Comparison of ENCODE assay signal across 28 cellular contexts in genomic region chr6:14439419-14439818, GRCh38.
"Had no signal": no experiment of that assay in that cellular context is flagged by ENCODE, and none has a peak within 500 bp of the region (broad histone marks: within the 10 kb centered on the region; RNA-seq: fewer than 3 reads in every experiment).

No MANE protein-coding gene starts in this region.

- H3K4me2 ChIP-seq: SK-N-SH had no signal

- H3K4me1 ChIP-seq: breast epithelium, SJCRH30 had no signal

- H3K9me3 ChIP-seq: breast epithelium, MG63, Peyer's patch, SJCRH30, SK-N-SH had no signal

- H3K27ac ChIP-seq: breast epithelium, Peyer's patch, RWPE1, SJCRH30, VCaP had no signal

- H3K9ac ChIP-seq: SK-N-SH had no signal

- DNase-seq: activated CD4-positive, alpha-beta memory T cell treated with anti-CD3 and anti-CD28 coated beads for 36 hours; activated CD4-positive, alpha-beta T cell treated with anti-CD3 and anti-CD28 coated beads, Interleukin-2, amount 10 ng/mL, durations not matched to agents 7 days and 5 days; activated CD4-positive, CD25-positive, alpha-beta regulatory T cell; activated gamma-delta T cell treated with Interleukin-2 at 50 U/mL for 16 hours; activated T-cell treated with anti-CD3 and anti-CD28 coated beads for 4 hours; activated T-cell treated with anti-CD3 and anti-CD28 coated beads, Interleukin-2, amount 50 U/mL, for 72 hours; aorta; KBM-7; MG63; NCI-H1092 treated with DMSO at 0.1 percent for 48 hours; NCI-H1436; NCI-H1694 treated with DMSO at 0.1 percent for 48 hours; NCI-H2029 treated with DMSO at 0.1 percent for 48 hours; NCI-H345; NCI-H510A; NCI-H526 treated with DMSO at 0.1 percent for 48 hours; NK-92 treated with Interleukin-12 subunit alpha and Interleukin-12 subunit beta, amount 100 ng/mL, for 24 hours; Peyer's patch; Right ventricle myocardium superior; SJCRH30; SK-N-SH; T-helper 1 cell had no signal

- H3K4me3 ChIP-seq: breast epithelium, MG63, Peyer's patch, SJCRH30 had no signal

- H3K9me3 Mint-ChIP-seq: activated CD4-positive, alpha-beta memory T cell treated with anti-CD3 and anti-CD28 coated beads for 36 hours; activated naive CD4-positive, alpha-beta T cell treated with anti-CD3 and anti-CD28 coated beads, Interleukin-2, amount 50 U/mL, for 24 hours; activated T-cell treated with anti-CD3 and anti-CD28 coated beads, Interleukin-2, amount 50 U/mL, for 72 hours; central memory CD8-positive, alpha-beta T cell had no signal

- H3K36me3 ChIP-seq: breast epithelium, MG63, Peyer's patch, SJCRH30 had no signal

- H3K27ac Mint-ChIP-seq: activated CD4-positive, alpha-beta memory T cell treated with anti-CD3 and anti-CD28 coated beads for 36 hours; activated CD4-positive, alpha-beta T cell treated with anti-CD3 and anti-CD28 coated beads, Interleukin-2, amount 10 ng/mL, durations not matched to agents 7 days and 5 days; activated naive CD4-positive, alpha-beta T cell treated with anti-CD3 and anti-CD28 coated beads, Interleukin-2, amount 50 U/mL, for 24 hours; activated T-cell treated with anti-CD3 and anti-CD28 coated beads, Interleukin-2, amount 50 U/mL, for 72 hours; activated T-helper 2 cell treated with anti-CD3 and anti-CD28 coated beads, Interferon-gamma antibody, Interleukin-2, Interleukin-4, amounts not matched to agents 10 μg/mL and 5 μg/mL and 100 μg/mL, durations not matched to agents 14 hours and 24 hours and 36 hours had no signal

- H3K4me3 Mint-ChIP-seq: activated CD4-positive, alpha-beta memory T cell treated with anti-CD3 and anti-CD28 coated beads for 36 hours; activated CD4-positive, alpha-beta T cell treated with anti-CD3 and anti-CD28 coated beads, Interleukin-2, amount 10 ng/mL, durations not matched to agents 7 days and 5 days; activated naive CD4-positive, alpha-beta T cell treated with anti-CD3 and anti-CD28 coated beads, Interleukin-2, amount 50 U/mL, for 24 hours; activated T-cell treated with anti-CD3 and anti-CD28 coated beads, Interleukin-2, amount 50 U/mL, for 72 hours; central memory CD8-positive, alpha-beta T cell had no signal

- H3K27me3 ChIP-seq: breast epithelium, MG63, Peyer's patch, SJCRH30 had no signal

- H3K27me3 Mint-ChIP-seq: activated CD4-positive, alpha-beta memory T cell treated with anti-CD3 and anti-CD28 coated beads for 36 hours; activated CD4-positive, alpha-beta T cell treated with anti-CD3 and anti-CD28 coated beads, Interleukin-2, amount 10 ng/mL, durations not matched to agents 7 days and 5 days; activated naive CD4-positive, alpha-beta T cell treated with anti-CD3 and anti-CD28 coated beads, Interleukin-2, amount 50 U/mL, for 24 hours; central memory CD8-positive, alpha-beta T cell had no signal

- H3K36me3 Mint-ChIP-seq: activated CD4-positive, alpha-beta memory T cell treated with anti-CD3 and anti-CD28 coated beads for 36 hours; activated naive CD4-positive, alpha-beta T cell treated with anti-CD3 and anti-CD28 coated beads, Interleukin-2, amount 50 U/mL, for 24 hours had no signal

- ATAC-seq: activated T-cell treated with anti-CD3 and anti-CD28 coated beads, Interleukin-2, amount 50 U/mL, for 72 hours had no signal

- H3K4me1 Mint-ChIP-seq: central memory CD8-positive, alpha-beta T cell had no signal
